Comparison of ENCODE assay signal across 9 cellular contexts in the genomic region with DNA sequence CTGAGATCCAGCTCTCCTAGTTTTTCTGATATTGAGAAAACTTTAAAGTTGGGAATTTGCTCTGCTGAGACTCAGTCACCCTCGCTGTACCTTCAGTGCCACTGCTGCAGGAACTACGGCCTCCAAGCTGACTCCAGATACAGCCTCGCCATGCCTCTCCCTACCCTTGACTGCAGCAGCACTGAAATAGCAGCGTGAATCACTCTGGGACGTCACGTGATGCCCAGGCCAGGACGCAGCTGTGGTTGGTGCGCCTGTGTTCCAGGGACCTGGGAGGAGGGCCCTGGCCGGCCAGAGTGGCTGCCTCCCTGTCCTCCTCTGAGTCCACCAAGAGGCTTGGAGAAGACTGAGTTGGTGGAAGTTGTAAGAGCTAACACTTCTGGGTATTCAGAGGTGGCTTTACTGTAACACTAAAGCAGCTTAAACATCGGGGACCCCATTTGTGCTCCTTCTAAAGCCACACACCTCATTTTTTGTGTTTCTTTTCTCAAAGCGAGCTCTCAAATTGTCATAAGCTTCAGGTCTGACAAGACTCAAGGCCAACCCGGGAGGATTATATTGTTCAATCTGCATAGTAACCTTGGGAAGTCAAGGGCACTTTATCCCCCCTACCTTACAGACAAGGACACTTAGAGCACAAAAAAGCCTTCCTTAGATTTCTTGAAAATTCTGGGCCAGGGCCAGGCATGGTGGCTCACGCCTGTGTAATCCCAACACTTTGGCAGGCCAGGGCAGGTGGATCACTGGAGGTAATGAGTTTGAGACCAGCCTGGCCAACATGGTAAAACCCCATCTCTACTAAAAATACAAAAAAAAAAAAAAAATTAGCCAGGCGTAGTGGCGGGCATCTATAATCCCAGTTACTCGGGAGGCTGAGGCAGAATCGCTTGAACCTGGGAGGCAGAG. TPM values are rescaled to one million over a fixed set of nuclear protein-coding genes. Genes with fewer than 3 reads are reported as not detected.
DNase-seq lines count a peak whose midpoint lies in the region; ATAC-seq and TF ChIP-seq lines count a peak whose summit lies in the region.
"Had no signal": no experiment of that assay in that cellular context is flagged by ENCODE, and none has a peak within 500 bp of the region (broad histone marks: within the 10 kb centered on the region; RNA-seq: fewer than 3 reads in every experiment).

No MANE protein-coding gene starts in this region.

- no peak overlapping the region for H4K91ac ChIP-seq in mesenchymal stem cell (ENCODE audit: low read length)

- DNase-seq in activated CD4-positive, alpha-beta T cell treated with anti-CD3 and anti-CD28 coated beads for 36 hours: peak; percentile 81
- no peak for DNase-seq in activated CD4-positive, alpha-beta T cell treated with anti-CD3 and anti-CD28 coated beads for 1 hour
- DNase-seq in NCI-H2171 (lab: John Stamatoyannopoulos, UW): peak; percentile 47
- peak; percentile 71 for DNase-seq in activated CD4-positive, alpha-beta T cell treated with anti-CD3 and anti-CD28 coated beads for 48 hours
- peak; percentile 93 for DNase-seq in endodermal cell
- peak; percentile 96 for DNase-seq in mesenchymal stem cell
- peak; percentile 90 for DNase-seq in stromal cell of bone marrow (ENCODE audit: low read depth)

- no peak overlapping the region for H3K14ac ChIP-seq in mesenchymal stem cell (ENCODE audit: low read length in 2 of 2)

- peaks cover 14% of the 10 kb centered on the region for H3K79me1 ChIP-seq in mesenchymal stem cell (replicated peaks; ENCODE audit: low read length, poor library complexity, severe bottlenecking)

- no peaks in the 10 kb centered on the region for H3K9me3 Mint-ChIP-seq in activated CD4-positive, alpha-beta T cell treated with anti-CD3 and anti-CD28 coated beads for 36 hours (ENCODE audit: low read depth)
- no peaks in the 10 kb centered on the region for H3K9me3 Mint-ChIP-seq in endodermal cell
- H3K9me3 Mint-ChIP-seq: naive thymus-derived CD8-positive, alpha-beta T cell had no signal

- no peak overlapping the region for H2BK5ac ChIP-seq in mesenchymal stem cell (ENCODE audit: low read depth, low read length, poor library complexity, severe bottlenecking)

- peak overlapping the region in 1 of 2 experiments; percentile 31 for H2BK12ac ChIP-seq in mesenchymal stem cell (ENCODE audit: low read length in 2 of 2)

- peaks cover 6% of the 10 kb centered on the region for H3K4me1 ChIP-seq in endodermal cell (ENCODE audit: control insufficient read depth, insufficient read depth, low read length)
- H3K4me1 ChIP-seq in mesenchymal stem cell (ENCODE audit: control insufficient read depth, insufficient read depth, low read depth, low read length): peaks cover 18% of the 10 kb centered on the region

- no peaks in the 10 kb centered on the region for H3K27me3 ChIP-seq in endodermal cell (ENCODE audit: control insufficient read depth, insufficient read depth, low read length, poor library complexity, severe bottlenecking)
- H3K27me3 ChIP-seq in mesenchymal stem cell (ENCODE audit: control insufficient read depth in 1 of 2, insufficient read depth in 1 of 2, low read length in 2 of 2): no peaks in the 10 kb centered on the region

- H3K9me3 ChIP-seq in endodermal cell (ENCODE audit: control insufficient read depth, low read length) (no peaks in the 10 kb centered on the region), mesenchymal stem cell (ENCODE audit: control insufficient read depth, low read length) (no peaks in the 10 kb centered on the region)

- POLR2A ChIA-PET in activated CD4-positive, alpha-beta T cell treated with anti-CD3 and anti-CD28 coated beads for 36 hours (lab: Charles Lee): interaction anchor here (0.6 to 0.7 kb wide), 2 partner anchors 26 to 1340 kb away, joined by 4 to 6 read pairs; no protein-coding TSS in a partner anchor

- peaks cover 45% of the 10 kb centered on the region for H3K4me1 Mint-ChIP-seq in activated CD4-positive, alpha-beta T cell treated with anti-CD3 and anti-CD28 coated beads for 36 hours
- H3K4me1 Mint-ChIP-seq in endodermal cell: peaks cover 10% of the 10 kb centered on the region

- H2BK120ac ChIP-seq in mesenchymal stem cell (ENCODE audit: low read depth, low read length): no peak overlapping the region

- H3K36me3 Mint-ChIP-seq in activated CD4-positive, alpha-beta T cell treated with anti-CD3 and anti-CD28 coated beads for 36 hours (ENCODE audit: low read depth): peaks cover 8% of the 10 kb centered on the region
- H3K36me3 Mint-ChIP-seq in endodermal cell (ENCODE audit: low read depth): peaks cover 9% of the 10 kb centered on the region
- H3K36me3 Mint-ChIP-seq: naive thymus-derived CD8-positive, alpha-beta T cell had no signal

- H3K4me2 ChIP-seq in mesenchymal stem cell (ENCODE audit: low read length, poor library complexity, severe bottlenecking): peak overlapping the region; percentile 29

- no peak overlapping the region for H3K4me3 ChIP-seq in endodermal cell (ENCODE audit: low read length)
- H3K4me3 ChIP-seq in mesenchymal stem cell (ENCODE audit: insufficient read depth in 1 of 2, low read depth in 1 of 2, low read length in 2 of 2): peak overlapping the region in 1 of 2 experiments; percentile 71

- peak overlapping the region; percentile 81 for H4K8ac ChIP-seq in mesenchymal stem cell (ENCODE audit: low read length)

- no peaks in the 10 kb centered on the region for H3K27me3 Mint-ChIP-seq in activated CD4-positive, alpha-beta T cell treated with anti-CD3 and anti-CD28 coated beads for 36 hours
- no peaks in the 10 kb centered on the region for H3K27me3 Mint-ChIP-seq in endodermal cell (ENCODE audit: insufficient read depth)

- intact Hi-C loops in activated CD4-positive, alpha-beta T cell treated with anti-CD3 and anti-CD28 coated beads for 36 hours (cut with DNase I, micrococcal nuclease): loop anchor here in 1 of 2 experiments (10.0 kb wide), 1 partner anchor 1297 kb away; the partner anchor contains the start of gene SLC3A2

- no peak overlapping the region for H2AK5ac ChIP-seq in mesenchymal stem cell (ENCODE audit: low read length, severe bottlenecking)

- H3K27ac ChIP-seq in endodermal cell (ENCODE audit: low read depth, low read length) (peak overlapping the region; percentile 30), mesenchymal stem cell (ENCODE audit: low read length, poor library complexity, severe bottlenecking) (peak overlapping the region; percentile 72)

- H3K4ac ChIP-seq in mesenchymal stem cell (ENCODE audit: low read depth in 1 of 2, low read length in 2 of 2): peak overlapping the region in 1 of 2 experiments; percentile 59

- H3K23ac ChIP-seq in mesenchymal stem cell (ENCODE audit: low read length in 2 of 2): no peak overlapping the region

- 61 to 84% methylated on average over 5 to 17 of the region's 17 CpGs for whole genome bisulfite sequencing in endodermal cell (ENCODE audit: insufficient coverage in 1 of 2, insufficient read length in 1 of 2), 2 experiments
- WGBS in mesenchymal stem cell: 46% methylated on average over 16 of the region's 17 CpGs

- peak overlapping the region; percentile 59 to 70 for H3K18ac ChIP-seq in mesenchymal stem cell (ENCODE audit: low read depth in 1 of 2, low read length in 2 of 2)

- H2BK15ac ChIP-seq in mesenchymal stem cell (ENCODE audit: low read depth, poor library complexity, severe bottlenecking): no peak overlapping the region

- no peak for ATAC-seq in activated CD4-positive, alpha-beta T cell treated with anti-CD3 and anti-CD28 coated beads for 36 hours
- ATAC-seq in GM21737 (IDR thresholded peaks at IDR 0.05; ENCODE audit: unreplicated experiment): no peak
- ATAC-seq: naive thymus-derived CD8-positive, alpha-beta T cell had no signal

- H3K4me3 Mint-ChIP-seq in activated CD4-positive, alpha-beta T cell treated with anti-CD3 and anti-CD28 coated beads for 36 hours: no peak overlapping the region
- H3K4me3 Mint-ChIP-seq in endodermal cell: peak overlapping the region; percentile 22

- H3K36me3 ChIP-seq in endodermal cell (ENCODE audit: control insufficient read depth, insufficient read depth, low read length) (no peaks in the 10 kb centered on the region), mesenchymal stem cell (ENCODE audit: control insufficient read depth in 1 of 2, insufficient read depth in 2 of 2, low read depth in 1 of 2, low read length in 2 of 2) (peaks cover 0 to 10% of the 10 kb centered on the region in 2 experiments)

- CTCF ChIA-PET in activated CD4-positive, alpha-beta T cell treated with anti-CD3 and anti-CD28 coated beads for 36 hours (lab: Charles Lee): interaction anchor here (0.6 to 1.3 kb wide), 2 partner anchors 267 to 688 kb away, joined by 3 read pairs; no protein-coding TSS in a partner anchor

- H3K27ac Mint-ChIP-seq in activated CD4-positive, alpha-beta T cell treated with anti-CD3 and anti-CD28 coated beads for 36 hours: peak overlapping the region; percentile 42
- peak overlapping the region; percentile 72 for H3K27ac Mint-ChIP-seq in endodermal cell

- no peak overlapping the region for H3K9ac ChIP-seq in endodermal cell (ENCODE audit: extremely low read depth, low read length, poor library complexity, severe bottlenecking)
- H3K9ac ChIP-seq in mesenchymal stem cell (ENCODE audit: low read length): peak overlapping the region; percentile 83

- no peak for TF ChIP-seq CTCF in endodermal cell (conservative IDR thresholded peaks at IDR 0.05)

- H2AFZ ChIP-seq in mesenchymal stem cell (ENCODE audit: low read depth, low read length): no peak overlapping the region

RNA-seq across cellular contexts. Expression of gene STIP1, which starts 4.2 kb away (rescaled TPM):
- 100 to 1,000 TPM; 398 to 403 TPM for total RNA-seq in activated CD4-positive, alpha-beta T cell treated with anti-CD3 and anti-CD28 coated beads for 36 hours
- total RNA-seq in endodermal cell: 100 to 1,000 TPM; 230 to 257 TPM
- 193 TPM for polyA plus RNA-seq in endodermal cell (2013, experiment 1 of 2)
- 200 TPM for polyA plus RNA-seq in endodermal cell (2013, experiment 2 of 2)
- polyA plus RNA-seq in mesenchymal stem cell (2013, experiment 1 of 2): 111 TPM
- polyA plus RNA-seq in mesenchymal stem cell (2013, experiment 2 of 2): 110 TPM

RNA-seq across cellular contexts. Expression of gene MACROD1, which starts 15.8 kb away (rescaled TPM):
- 10 to 100 TPM; 26.4 to 28.6 TPM for total RNA-seq in activated CD4-positive, alpha-beta T cell treated with anti-CD3 and anti-CD28 coated beads for 36 hours
- total RNA-seq in endodermal cell: 10 to 100 TPM; 23.0 to 41.9 TPM
- polyA plus RNA-seq in endodermal cell (2013, experiment 1 of 2): 26.4 TPM
- polyA plus RNA-seq in endodermal cell (2013, experiment 2 of 2): 20.9 TPM
- 2.9 TPM for polyA plus RNA-seq in mesenchymal stem cell (2013, experiment 1 of 2)
- 3.0 TPM for polyA plus RNA-seq in mesenchymal stem cell (2013, experiment 2 of 2)

RNA-seq across cellular contexts. Expression of gene FERMT3, which starts 24.8 kb away (rescaled TPM):
- 100 to 1,000 TPM; 182 to 184 TPM for total RNA-seq in activated CD4-positive, alpha-beta T cell treated with anti-CD3 and anti-CD28 coated beads for 36 hours
- 1 to 10 TPM; 4.2 to 5.3 TPM for total RNA-seq in endodermal cell
- 2.0 TPM for polyA plus RNA-seq in endodermal cell (2013, experiment 1 of 2)
- polyA plus RNA-seq in endodermal cell (2013, experiment 2 of 2): 1.3 TPM
- polyA plus RNA-seq in mesenchymal stem cell (2013, experiment 1 of 2): 0.79 TPM
- polyA plus RNA-seq in mesenchymal stem cell (2013, experiment 2 of 2): 0.73 TPM

RNA-seq across cellular contexts. Expression of gene TRPT1, which starts 44.2 kb away (rescaled TPM):
- 10 to 100 TPM; 23.9 to 27.1 TPM for total RNA-seq in activated CD4-positive, alpha-beta T cell treated with anti-CD3 and anti-CD28 coated beads for 36 hours
- total RNA-seq in endodermal cell: 10 to 100 TPM; 45.6 to 60.4 TPM
- polyA plus RNA-seq in endodermal cell (2013, experiment 1 of 2): 62.9 TPM
- 57.2 TPM for polyA plus RNA-seq in endodermal cell (2013, experiment 2 of 2)
- polyA plus RNA-seq in mesenchymal stem cell (2013, experiment 1 of 2): 59.3 TPM
- 55.7 TPM for polyA plus RNA-seq in mesenchymal stem cell (2013, experiment 2 of 2)

RNA-seq across cellular contexts. Expression of gene NUDT22, which starts 44.3 kb away (rescaled TPM):
- 10 to 100 TPM; 61.8 to 74.1 TPM for total RNA-seq in activated CD4-positive, alpha-beta T cell treated with anti-CD3 and anti-CD28 coated beads for 36 hours
- total RNA-seq in endodermal cell: 10 to 100 TPM; 54.4 to 55.9 TPM
- polyA plus RNA-seq in endodermal cell (2013, experiment 1 of 2): 25.3 TPM
- 25.5 TPM for polyA plus RNA-seq in endodermal cell (2013, experiment 2 of 2)
- polyA plus RNA-seq in mesenchymal stem cell (2013, experiment 1 of 2): 81.2 TPM
- 80.4 TPM for polyA plus RNA-seq in mesenchymal stem cell (2013, experiment 2 of 2)

Comparison
In these comparisons a context has a peak if more than half of its experiments do, and no peak if none do; other contexts are left out.
1. RNA of gene FERMT3, which starts 24.8 kb away (total RNA-seq): 182 to 184 TPM in activated CD4-positive, alpha-beta T cell treated with anti-CD3 and anti-CD28 coated beads for 36 hours; 4.2 to 5.3 TPM in endodermal cell; every median in the first group is over 10 times any median in the second.